Comparison of ENCODE assay signal across 29 cellular contexts in the genomic region with DNA sequence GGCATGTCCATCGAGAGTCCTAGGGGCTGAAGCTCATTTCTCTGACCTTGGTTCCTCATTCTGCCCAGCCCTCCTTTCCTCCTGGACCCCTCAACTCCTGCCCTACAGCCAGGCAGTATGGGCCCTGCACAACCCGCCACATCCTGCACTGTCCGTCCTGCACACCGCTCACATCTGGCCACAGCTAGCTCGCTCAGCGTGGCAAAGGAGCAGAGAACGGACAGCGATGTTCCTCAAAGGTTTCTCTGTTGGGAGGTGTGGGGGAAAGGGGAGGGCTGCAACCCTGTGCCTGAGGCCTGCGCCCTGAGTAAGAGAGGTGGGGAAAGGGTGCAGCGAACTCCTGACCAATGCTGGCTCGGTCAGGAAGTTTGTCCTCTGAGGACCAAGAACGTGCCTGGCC.
"Had no signal": no experiment of that assay in that cellular context is flagged by ENCODE, and none has a peak within 500 bp of the region (broad histone marks: within the 10 kb centered on the region; RNA-seq: fewer than 3 reads in every experiment).

No MANE protein-coding gene starts in this region.

- H2AFZ ChIP-seq: parathyroid adenoma had no signal

- H3K9ac ChIP-seq: parathyroid adenoma had no signal

- DNase-seq: hypothalamus; immature natural killer cell; kidney; left colon; left lung; lower lobe of right lung; mammary epithelial cell; mesenchymal stem cell; naive thymus-derived CD8-positive, alpha-beta T cell; occipital lobe; right cardiac atrium; stimulated activated CD4-positive, alpha-beta T cell treated with anti-CD3 and anti-CD28 coated beads, Interleukin-12 subunit alpha, Interleukin-12 subunit beta, amount 100 ng/mL, for 4 hours; stimulated activated CD4-positive, alpha-beta T cell treated with anti-CD3 and anti-CD28 coated beads, Interleukin-15, amount 100 ng/mL, for 24 hours; stimulated activated CD4-positive, alpha-beta T cell treated with anti-CD3 and anti-CD28 coated beads, Interleukin-2, amount 100 ng/mL, for 24 hours; stimulated activated CD4-positive, alpha-beta T cell treated with anti-CD3 and anti-CD28 coated beads, Interleukin-4, amount 100 ng/mL, for 1 hour; stimulated activated naive CD8-positive, alpha-beta T cell treated with anti-CD3 and anti-CD28 coated beads, Interleukin-15, Interleukin-2, amounts not matched to agents 100 U/mL and 50 U/mL, for 24 hours; stomach; tibial artery; uterus had no signal

- H3K36me3 Mint-ChIP-seq: immature natural killer cell, type B pancreatic cell had no signal

- H3K27me3 ChIP-seq: left lung, neutrophil, stomach, suprapubic skin, tibial artery, uterus had no signal

- H3K9me3 Mint-ChIP-seq: immature natural killer cell, neural crest cell had no signal

- FAIRE-seq: islet of Langerhans, kidney had no signal

- H3K27ac ChIP-seq: left lung, lower lobe of right lung, neutrophil, parathyroid adenoma, skin epidermis, stomach, suprapubic skin, thoracic aorta, tibial artery, uterus had no signal

- H3K9me3 ChIP-seq: left lung, lower lobe of right lung, neutrophil, stomach, suprapubic skin, thoracic aorta, tibial artery, uterus had no signal

- H3K4me1 Mint-ChIP-seq: immature natural killer cell; naive thymus-derived CD8-positive, alpha-beta T cell had no signal

- H3K27ac Mint-ChIP-seq: immature natural killer cell; naive thymus-derived CD8-positive, alpha-beta T cell; nephron; type B pancreatic cell had no signal

- H3K4me1 ChIP-seq: suprapubic skin, uterus had no signal

- H3K4me3 ChIP-seq: left lung, lower lobe of right lung, skin epidermis, stomach, suprapubic skin, thoracic aorta, tibial artery, uterus had no signal

- H3K36me3 ChIP-seq: left lung, lower lobe of right lung, neutrophil, stomach, suprapubic skin, thoracic aorta, tibial artery, uterus had no signal

- H3K4me3 Mint-ChIP-seq: immature natural killer cell; naive thymus-derived CD8-positive, alpha-beta T cell; nephron; neural crest cell; type B pancreatic cell had no signal

- H3K79me2 ChIP-seq: parathyroid adenoma had no signal

- ATAC-seq: left colon; left lung; lower lobe of right lung; naive thymus-derived CD8-positive, alpha-beta T cell; right cardiac atrium; sciatic nerve; stimulated activated naive CD8-positive, alpha-beta T cell treated with anti-CD3 and anti-CD28 coated beads, Interleukin-15, Interleukin-2, amounts not matched to agents 100 U/mL and 50 U/mL, for 24 hours had no signal
